ENCODE assay signal across 1 cellular context in genomic region chr9:33619666-33620404, GRCh38.
A peak's percentile ranks its signal among the peaks of the same experiment; 100 is the strongest.
TF ChIP-seq lines count a peak whose summit lies in the region.

No MANE protein-coding gene starts in this region.

TF ChIP-seq in K562, 482 proteins besides CTCF, POLR2A, EP300 and RAD21 (continued from another document):
- TF ChIP-seq, protein P1, sequence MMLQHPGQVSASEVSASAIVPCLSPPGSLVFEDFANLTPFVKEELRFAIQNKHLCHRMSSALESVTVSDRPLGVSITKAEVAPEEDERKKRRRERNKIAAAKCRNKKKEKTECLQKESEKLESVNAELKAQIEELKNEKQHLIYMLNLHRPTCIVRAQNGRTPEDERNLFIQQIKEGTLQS (IDR thresholded peaks at IDR 0.05), result peak; percentile 74
- TF ChIP-seq, protein P1 (CRISPR knock-in tag; conservative IDR thresholded peaks at IDR 0.05), result no peak
- TF ChIP-seq, protein P2, sequence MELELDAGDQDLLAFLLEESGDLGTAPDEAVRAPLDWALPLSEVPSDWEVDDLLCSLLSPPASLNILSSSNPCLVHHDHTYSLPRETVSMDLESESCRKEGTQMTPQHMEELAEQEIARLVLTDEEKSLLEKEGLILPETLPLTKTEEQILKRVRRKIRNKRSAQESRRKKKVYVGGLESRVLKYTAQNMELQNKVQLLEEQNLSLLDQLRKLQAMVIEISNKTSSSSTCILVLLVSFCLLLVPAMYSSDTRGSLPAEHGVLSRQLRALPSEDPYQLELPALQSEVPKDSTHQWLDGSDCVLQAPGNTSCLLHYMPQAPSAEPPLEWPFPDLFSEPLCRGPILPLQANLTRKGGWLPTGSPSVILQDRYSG (tag; conservative IDR thresholded peaks at IDR 0.05; ENCODE audit: low read depth), result peak; percentile 30; the same call in 1 of the 2 replicates
- TF ChIP-seq NCOA1 (IDR thresholded peaks at IDR 0.05; ENCODE audit: low read depth) (0 out of 2 replicates have a peak, but pooled peaks have one; percentile 43), TEAD4 (IDR thresholded peaks at IDR 0.05; ENCODE audit: low read length) (0 out of 2 replicates have a peak, but pooled peaks have one; percentile 25), TEAD4 (CRISPR knock-in tag; IDR thresholded peaks at IDR 0.05; ENCODE audit: borderline replicate concordance) (no peak), ZNF778 (CRISPR knock-in tag; IDR thresholded peaks at IDR 0.05) (no peak), NBN (IDR thresholded peaks at IDR 0.05; ENCODE audit: low read depth) (no peak), CHAMP1 (IDR thresholded peaks at IDR 0.05) (peak; percentile 34; the same call in 1 of the 2 replicates), RBM39 (optimal IDR thresholded peaks at IDR 0.05; ENCODE audit: low read depth, low read length) (no peak), DPF2 (IDR thresholded peaks at IDR 0.05) (peak; percentile 94), NR2C2 (CRISPR knock-in tag; IDR thresholded peaks at IDR 0.05) (no peak), NR2C2 (tag; IDR thresholded peaks at IDR 0.05) (peak; percentile 56; the same call in 1 of the 2 replicates), ARID1B (IDR thresholded peaks at IDR 0.05) (peak; percentile 89), ARNT (IDR thresholded peaks at IDR 0.05) (peak; percentile 66 to 79; a peak in 3 of 4 replicates), MYBL2 (IDR thresholded peaks at IDR 0.05; ENCODE audit: low read depth) (no peak), MYBL2 (CRISPR knock-in tag; IDR thresholded peaks at IDR 0.05; ENCODE audit: borderline replicate concordance) (no peak), MECOM (CRISPR knock-in tag; IDR thresholded peaks at IDR 0.05) (0 out of 2 replicates have a peak, but pooled peaks have one; percentile 42), NONO (IDR thresholded peaks at IDR 0.05; ENCODE audit: low read depth in 2 of 2, low read length in 1 of 2) (peak in 1 of 2 experiments; percentile 52; a peak in 1 of 4 replicates), ZBTB11 (CRISPR knock-in tag; IDR thresholded peaks at IDR 0.05) (no peak), LARP7 (IDR thresholded peaks at IDR 0.05) (no peak), EP400 (IDR thresholded peaks at IDR 0.05) (peak; percentile 65), ZNF717 (CRISPR knock-in tag; IDR thresholded peaks at IDR 0.05) (no peak), ZNF133 (CRISPR knock-in tag; IDR thresholded peaks at IDR 0.05) (no peak), PKNOX1 (IDR thresholded peaks at IDR 0.05) (no peak), ZNF75A (CRISPR knock-in tag; IDR thresholded peaks at IDR 0.05) (no peak), FOXP1 (CRISPR knock-in tag; IDR thresholded peaks at IDR 0.05) (no peak), GATAD2B (IDR thresholded peaks at IDR 0.05; ENCODE audit: borderline replicate concordance) (peak; percentile 69; the same call in 1 of the 2 replicates), HDAC1 (IDR thresholded peaks at IDR 0.05) (peak in 1 of 2 experiments; percentile 81; a peak in 2 of 4 replicates), FOSL1 (tag; conservative IDR thresholded peaks at IDR 0.05) (peak; percentile 90), TEAD1 (CRISPR knock-in tag; IDR thresholded peaks at IDR 0.05) (peak in 1 of 2 experiments; percentile 57; a peak in 1 of 4 replicates), PHB (CRISPR knock-in tag; IDR thresholded peaks at IDR 0.05) (no peak), GATA2 (CRISPR knock-in tag; IDR thresholded peaks at IDR 0.05) (peak; percentile 32; the same call in 1 of the 2 replicates), KAT2B (IDR thresholded peaks at IDR 0.05; ENCODE audit: low read depth, low read length) (no peak), MNT (conservative IDR thresholded peaks at IDR 0.05) (peak in 1 of 2 experiments; percentile 48; a peak in 1 of 4 replicates)
TF ChIP-seq in K562: peak in this region for 69.
